ENCODE assay signal across 29 cellular contexts in genomic region chr6:160804639-160805038, GRCh38.
"Had no signal": no experiment of that assay in that cellular context is flagged by ENCODE, and none has a peak within 500 bp of the region (broad histone marks: within the 10 kb centered on the region; RNA-seq: fewer than 3 reads in every experiment).

No MANE protein-coding gene starts in this region.

- H3K27me3 ChIP-seq: left lung, pancreas, spleen, tibial nerve, uterus had no signal

- H3K27me3 Mint-ChIP-seq: type B pancreatic cell had no signal

- ATAC-seq: left colon; left lung; lower lobe of right lung; naive thymus-derived CD8-positive, alpha-beta T cell; pancreas; right cardiac atrium; stimulated activated effector memory CD8-positive, alpha-beta T cell treated with anti-CD3 and anti-CD28 coated beads, Interleukin-12 subunit alpha, Interleukin-12 subunit beta, amount 100 ng/mL, for 72 hours had no signal

- H3K4me3 ChIP-seq: left lung, lower lobe of right lung, pancreas, prostate gland, sigmoid colon, spleen, tibial nerve, uterus had no signal

- H3K4me3 Mint-ChIP-seq: immature natural killer cell; naive thymus-derived CD8-positive, alpha-beta T cell; nephron; neural crest cell; stimulated activated effector memory CD8-positive, alpha-beta T cell treated with anti-CD3 and anti-CD28 coated beads, Interleukin-12 subunit alpha, Interleukin-12 subunit beta, amount 100 ng/mL, for 72 hours; stimulated activated naive CD8-positive, alpha-beta T cell treated with anti-CD3 and anti-CD28 coated beads, Interleukin-15, Interleukin-2, amounts not matched to agents 100 ng/mL and 50 ng/mL, for 24 hours; type B pancreatic cell had no signal

- H3K27ac Mint-ChIP-seq: immature natural killer cell; naive thymus-derived CD8-positive, alpha-beta T cell; nephron; stimulated activated effector memory CD8-positive, alpha-beta T cell treated with anti-CD3 and anti-CD28 coated beads, Interleukin-12 subunit alpha, Interleukin-12 subunit beta, amount 100 ng/mL, for 72 hours; stimulated activated naive CD8-positive, alpha-beta T cell treated with anti-CD3 and anti-CD28 coated beads, Interleukin-15, Interleukin-2, amounts not matched to agents 100 ng/mL and 50 ng/mL, for 24 hours; type B pancreatic cell had no signal

- FAIRE-seq: islet of Langerhans, kidney, pancreas, small intestine had no signal

- H3K4me1 Mint-ChIP-seq: immature natural killer cell; naive thymus-derived CD8-positive, alpha-beta T cell; nephron; neural crest cell; stimulated activated effector memory CD8-positive, alpha-beta T cell treated with anti-CD3 and anti-CD28 coated beads, Interleukin-12 subunit alpha, Interleukin-12 subunit beta, amount 100 ng/mL, for 72 hours had no signal

- DNase-seq: hypothalamus; immature natural killer cell; kidney; left colon; left lung; lower lobe of right lung; mammary epithelial cell; mesenchymal stem cell; naive thymus-derived CD8-positive, alpha-beta T cell; nucleus accumbens; pancreas; posterior cingulate gyrus; retina; right cardiac atrium; sigmoid colon; small intestine; spleen; stimulated activated CD4-positive, alpha-beta T cell treated with anti-CD3 and anti-CD28 coated beads, Interleukin-4, amount 100 ng/mL, for 24 hours; stimulated activated naive CD4-positive, alpha-beta T cell; substantia nigra; uterus had no signal

- H3K4me1 ChIP-seq: left lung, lower lobe of right lung, pancreas, prostate gland, sigmoid colon, spleen, tibial nerve, uterus had no signal

- H3K9me3 Mint-ChIP-seq: stimulated activated effector memory CD8-positive, alpha-beta T cell treated with anti-CD3 and anti-CD28 coated beads, Interleukin-12 subunit alpha, Interleukin-12 subunit beta, amount 100 ng/mL, for 72 hours; type B pancreatic cell had no signal

- H3K36me3 ChIP-seq: left lung, lower lobe of right lung, pancreas, prostate gland, sigmoid colon, spleen, tibial nerve, uterus had no signal

- H3K27ac ChIP-seq: left lung, lower lobe of right lung, pancreas, prostate gland, sigmoid colon, spleen, tibial nerve, uterus had no signal

- H3K9me3 ChIP-seq: left lung, lower lobe of right lung, pancreas, prostate gland, sigmoid colon, tibial nerve, uterus had no signal
